In genomic region chr6:167403427-167403826, GRCh38 we compare ENCODE assay signal across 34 cellular contexts.
"Had no signal": no experiment of that assay in that cellular context is flagged by ENCODE, and none has a peak within 500 bp of the region (broad histone marks: within the 10 kb centered on the region; RNA-seq: fewer than 3 reads in every experiment).

No MANE protein-coding gene starts in this region.

- H3K27ac Mint-ChIP-seq: activated CD4-positive, alpha-beta memory T cell treated with anti-CD3 and anti-CD28 coated beads, Interleukin-2, amount 10 ng/mL, durations not matched to agents 7 days and 5 days; activated CD4-positive, alpha-beta T cell treated with anti-CD3 and anti-CD28 coated beads for 36 hours; activated CD4-positive, alpha-beta T cell treated with anti-CD3 and anti-CD28 coated beads, Interleukin-2, amount 10 ng/mL, durations not matched to agents 24 days and 14 days; activated naive CD8-positive, alpha-beta T cell; activated T-helper 17 cell treated with anti-CD3 and anti-CD28 coated beads, Interleukin-2, amount 50 U/mL, for 72 hours; effector memory CD8-positive, alpha-beta T cell; T-cell; T-helper 1 cell treated with Interleukin-12 subunit alpha and Interleukin-12 subunit beta and Interleukin-4 antibody, amounts not matched to agents 30 μg/mL and 1 μg/mL, for 36 hours had no signal

- H3K4me3 Mint-ChIP-seq: activated CD4-positive, alpha-beta memory T cell treated with anti-CD3 and anti-CD28 coated beads, Interleukin-2, amount 10 ng/mL, durations not matched to agents 7 days and 5 days; activated CD4-positive, alpha-beta T cell treated with anti-CD3 and anti-CD28 coated beads for 36 hours; activated CD4-positive, alpha-beta T cell treated with anti-CD3 and anti-CD28 coated beads, Interleukin-2, amount 10 ng/mL, durations not matched to agents 24 days and 14 days; activated naive CD8-positive, alpha-beta T cell; activated T-cell treated with anti-CD3 and anti-CD28 coated beads, Interleukin-2, amount 50 U/mL, for 4 hours; activated T-helper 17 cell treated with anti-CD3 and anti-CD28 coated beads, Interleukin-2, amount 50 U/mL, for 72 hours; central memory CD8-positive, alpha-beta T cell; effector memory CD8-positive, alpha-beta T cell; T-cell; T-helper 1 cell treated with Interleukin-12 subunit alpha and Interleukin-12 subunit beta and Interleukin-4 antibody, amounts not matched to agents 30 μg/mL and 1 μg/mL, for 36 hours had no signal

- ATAC-seq: activated CD4-positive, alpha-beta T cell treated with anti-CD3 and anti-CD28 coated beads for 36 hours; activated T-cell treated with anti-CD3 and anti-CD28 coated beads, Interleukin-2, amount 50 U/mL, for 4 hours; activated T-helper 17 cell treated with anti-CD3 and anti-CD28 coated beads, Interleukin-2, amount 50 U/mL, for 72 hours; effector memory CD8-positive, alpha-beta T cell; foreskin keratinocyte; gastrocnemius medialis; heart left ventricle; T-cell had no signal

- H3K36me3 Mint-ChIP-seq: activated naive CD8-positive, alpha-beta T cell; T-cell had no signal

- H3K4me1 Mint-ChIP-seq: activated CD4-positive, alpha-beta memory T cell treated with anti-CD3 and anti-CD28 coated beads, Interleukin-2, amount 10 ng/mL, durations not matched to agents 7 days and 5 days; activated CD4-positive, alpha-beta T cell treated with anti-CD3 and anti-CD28 coated beads for 36 hours; activated CD4-positive, alpha-beta T cell treated with anti-CD3 and anti-CD28 coated beads, Interleukin-2, amount 10 ng/mL, durations not matched to agents 24 days and 14 days; activated T-helper 17 cell treated with anti-CD3 and anti-CD28 coated beads, Interleukin-2, amount 50 U/mL, for 72 hours; central memory CD8-positive, alpha-beta T cell; T-cell had no signal

- DNase-seq: activated CD4-positive, alpha-beta memory T cell treated with anti-CD3 and anti-CD28 coated beads, Interleukin-2, amount 10 ng/mL, durations not matched to agents 7 days and 5 days; activated CD4-positive, alpha-beta T cell treated with anti-CD3 and anti-CD28 coated beads for 36 hours; activated CD4-positive, alpha-beta T cell treated with anti-CD3 and anti-CD28 coated beads, Interleukin-2, amount 50 U/mL, for 4 hours; activated CD4-positive, CD25-positive, alpha-beta regulatory T cell; activated CD4-positive, CD25-positive, alpha-beta regulatory T cell treated with anti-CD3 and anti-CD28 coated beads, Interleukin-2, amount 50 U/mL, for 72 hours; activated CD8-positive, alpha-beta memory T cell treated with anti-CD3 and anti-CD28 coated beads for 24 hours; activated effector memory CD4-positive, alpha-beta T cell treated with Interleukin-2 at 50 U/mL for 16 hours; activated gamma-delta T cell treated with Interleukin-2 at 50 U/mL for 16 hours; activated naive CD4-positive, alpha-beta T cell treated with anti-CD3 and anti-CD28 coated beads, Interleukin-2, amount 50 U/mL, for 16 hours; activated naive CD4-positive, alpha-beta T cell treated with Interleukin-2 at 50 U/mL for 16 hours; activated T-cell treated with anti-CD3 and anti-CD28 coated beads, Interleukin-2, amount 50 U/mL, for 4 hours; amniotic stem cell; anterior cingulate cortex; brain microvascular endothelial cell; dermis blood vessel endothelial cell; effector CD4-positive, alpha-beta T cell; effector memory CD8-positive, alpha-beta T cell; erythroblast; foreskin keratinocyte; gastrocnemius medialis; glutamatergic neuron; heart left ventricle; SW 1271; T-cell; T1000 had no signal

- H3K4me1 ChIP-seq: esophagus muscularis mucosa, foreskin keratinocyte, gastrocnemius medialis, heart left ventricle had no signal

- H3K4me3 ChIP-seq: esophagus muscularis mucosa, gastrocnemius medialis, heart left ventricle had no signal

- FAIRE-seq: astrocyte, bronchial epithelial cell, colon had no signal

- H3K9me3 Mint-ChIP-seq: activated CD4-positive, alpha-beta memory T cell treated with anti-CD3 and anti-CD28 coated beads, Interleukin-2, amount 10 ng/mL, durations not matched to agents 7 days and 5 days; activated CD4-positive, alpha-beta T cell treated with anti-CD3 and anti-CD28 coated beads, Interleukin-2, amount 10 ng/mL, durations not matched to agents 24 days and 14 days; activated T-cell treated with anti-CD3 and anti-CD28 coated beads, Interleukin-2, amount 50 U/mL, for 4 hours; activated T-helper 17 cell treated with anti-CD3 and anti-CD28 coated beads, Interleukin-2, amount 50 U/mL, for 72 hours; central memory CD8-positive, alpha-beta T cell; effector memory CD8-positive, alpha-beta T cell; T-cell; T-helper 1 cell treated with Interleukin-12 subunit alpha and Interleukin-12 subunit beta and Interleukin-4 antibody, amounts not matched to agents 30 μg/mL and 1 μg/mL, for 36 hours had no signal

- H3K27ac ChIP-seq: brain microvascular endothelial cell, esophagus muscularis mucosa, foreskin keratinocyte, gastrocnemius medialis, heart left ventricle had no signal

- H3K27me3 ChIP-seq: brain microvascular endothelial cell, foreskin keratinocyte had no signal

- H3K9me3 ChIP-seq: esophagus muscularis mucosa, gastrocnemius medialis, heart left ventricle had no signal

- H3K36me3 ChIP-seq: brain microvascular endothelial cell, esophagus muscularis mucosa, gastrocnemius medialis, heart left ventricle had no signal
